ENCODE assay signal across 14 cellular contexts in genomic region chr17:7466318-7466643, GRCh38. TPM values are rescaled to one million over a fixed set of nuclear protein-coding genes. Genes with fewer than 3 reads are reported as not detected.
DNase-seq lines count a peak whose midpoint lies in the region; ATAC-seq and TF ChIP-seq lines count a peak whose summit lies in the region.
"Had no signal": no experiment of that assay in that cellular context is flagged by ENCODE, and none has a peak within 500 bp of the region (broad histone marks: within the 10 kb centered on the region; RNA-seq: fewer than 3 reads in every experiment).

No MANE protein-coding gene starts in this region.

- H3K27me3 ChIP-seq in layer of hippocampus (ENCODE audit: control insufficient read depth, insufficient read depth, low read length) (no peaks in the 10 kb centered on the region), suprapubic skin (no peaks in the 10 kb centered on the region)
- H3K27me3 ChIP-seq: foreskin keratinocyte had no signal

- peak overlapping the region; percentile 78 for H3K27ac Mint-ChIP-seq in activated T-cell treated with anti-CD3 and anti-CD28 coated beads, Interleukin-2, amount 50 U/mL, for 72 hours

- no peaks in the 10 kb centered on the region for H3K9me3 Mint-ChIP-seq in activated T-cell treated with anti-CD3 and anti-CD28 coated beads, Interleukin-2, amount 50 U/mL, for 72 hours

- WGBS in suprapubic skin, result 80% methylated on average over 9 of the region's 9 CpGs

- peaks cover 30% of the 10 kb centered on the region for H3K36me3 ChIP-seq in suprapubic skin

- no peak overlapping the region for H3K4me3 ChIP-seq in suprapubic skin

- H3K36me3 Mint-ChIP-seq in activated T-cell treated with anti-CD3 and anti-CD28 coated beads, Interleukin-2, amount 50 U/mL, for 72 hours (ENCODE audit: insufficient read depth in 2 of 2), result peaks cover 0 to 1% of the 10 kb centered on the region in 2 donors

- no peaks in the 10 kb centered on the region for H3K27me3 Mint-ChIP-seq in activated T-cell treated with anti-CD3 and anti-CD28 coated beads, Interleukin-2, amount 50 U/mL, for 72 hours (ENCODE audit: low read depth)

- no peak for TF ChIP-seq EP300 in suprapubic skin (IDR thresholded peaks at IDR 0.05)

- no peak overlapping the region for H3K4me3 Mint-ChIP-seq in activated T-cell treated with anti-CD3 and anti-CD28 coated beads, Interleukin-2, amount 50 U/mL, for 72 hours

- TF ChIP-seq POLR2A in suprapubic skin (IDR thresholded peaks at IDR 0.05), result no peak

- H3K9me3 ChIP-seq in suprapubic skin, result no peaks in the 10 kb centered on the region

- peak overlapping the region; percentile 30 for H3K27ac ChIP-seq in layer of hippocampus (ENCODE audit: low read depth, low read length)
- peak overlapping the region; percentile 25 for H3K27ac ChIP-seq in suprapubic skin
- H3K27ac ChIP-seq: foreskin keratinocyte had no signal

- peaks cover 28% of the 10 kb centered on the region for H3K4me1 ChIP-seq in suprapubic skin
- H3K4me1 ChIP-seq: foreskin keratinocyte had no signal

- ATAC-seq in activated T-cell treated with anti-CD3 and anti-CD28 coated beads, Interleukin-2, amount 50 U/mL, for 72 hours (replicated peaks in 1 of 2), result no peak
- ATAC-seq in HG02970 (IDR thresholded peaks at IDR 0.05; ENCODE audit: low FRiP score, unreplicated experiment) (no peak), GM21576 (IDR thresholded peaks at IDR 0.05; ENCODE audit: unreplicated experiment) (no peak)
- ATAC-seq: foreskin keratinocyte had no signal

- no peak for DNase-seq in activated T-cell treated with anti-CD3 and anti-CD28 coated beads, Interleukin-2, amount 50 U/mL, for 72 hours
- no peak for DNase-seq in activated T-cell treated with anti-CD3 and anti-CD28 coated beads for 4 hours
- DNase-seq in suprapubic skin (ENCODE audit: low spot score in 2 of 2), result no peak
- DNase-seq: activated naive CD4-positive, alpha-beta T cell; foreskin keratinocyte had no signal

- peaks cover 11% of the 10 kb centered on the region for H3K4me1 Mint-ChIP-seq in activated T-cell treated with anti-CD3 and anti-CD28 coated beads, Interleukin-2, amount 50 U/mL, for 72 hours (ENCODE audit: low read depth)

- no peak for TF ChIP-seq CTCF in suprapubic skin (IDR thresholded peaks at IDR 0.05)

RNA-seq across cellular contexts. Expression of gene ZBTB4, which starts 13.2 kb away (rescaled TPM):
- total RNA-seq in activated T-cell treated with anti-CD3 and anti-CD28 coated beads, Interleukin-2, amount 50 U/mL, for 72 hours, result 10 to 100 TPM; 28.5 to 29.0 TPM
- total RNA-seq in suprapubic skin, result 10 to 100 TPM; 36.1 to 65.7 (median 45.3) TPM

RNA-seq across cellular contexts. Expression of gene SLC35G6, which starts 15.0 kb away (rescaled TPM):
- total RNA-seq in activated T-cell treated with anti-CD3 and anti-CD28 coated beads, Interleukin-2, amount 50 U/mL, for 72 hours, result under 1 TPM in 1 of 2 donors, not detected in 1; 0.25 TPM
- not detected for total RNA-seq in suprapubic skin
- total RNA-seq: A172; dermis blood vessel endothelial cell; foreskin keratinocyte; lower leg skin; OCI-LY7; pulmonary artery endothelial cell; T-helper 1 cell treated with Interleukin-12 subunit alpha and Interleukin-12 subunit beta and Interleukin-4 antibody, amounts not matched to agents 30 ng/mL and 1 ng/mL, for 36 hours had no signal

RNA-seq across cellular contexts. Expression of gene POLR2A, which starts 17.9 kb away (rescaled TPM):
- total RNA-seq in activated T-cell treated with anti-CD3 and anti-CD28 coated beads, Interleukin-2, amount 50 U/mL, for 72 hours, result 100 to 1,000 TPM; 211 to 249 TPM
- total RNA-seq in suprapubic skin, result 100 to 1,000 TPM; 104 to 194 (median 140) TPM

RNA-seq across cellular contexts. Expression of gene CHRNB1, which starts 21.4 kb away (rescaled TPM):
- total RNA-seq in activated T-cell treated with anti-CD3 and anti-CD28 coated beads, Interleukin-2, amount 50 U/mL, for 72 hours, result 10 to 100 TPM; 25.5 to 26.8 TPM
- total RNA-seq in suprapubic skin, result 10 to 100 TPM in 2 of 4 donors, 1 to 10 TPM in 2; 7.3 to 11.3 (median 9.7) TPM

RNA-seq across cellular contexts. Expression of gene FGF11, which starts 27.0 kb away (rescaled TPM):
- 1 to 10 TPM; 4.9 to 5.3 TPM for total RNA-seq in activated T-cell treated with anti-CD3 and anti-CD28 coated beads, Interleukin-2, amount 50 U/mL, for 72 hours
- 10 to 100 TPM; 10.3 to 28.5 (median 12.5) TPM for total RNA-seq in suprapubic skin
- total RNA-seq: A172 had no signal
